1 cellular context compared by ENCODE assay signal in genomic region chr7:79211724-79212123, GRCh38.
A peak's percentile ranks its signal among the peaks of the same experiment; 100 is the strongest.
TF ChIP-seq lines count a peak whose summit lies in the region.

No MANE protein-coding gene starts in this region.

TF ChIP-seq in HepG2, 621 proteins besides CTCF, POLR2A, EP300 and RAD21 (continued from another document):
- TF ChIP-seq, protein P1, sequence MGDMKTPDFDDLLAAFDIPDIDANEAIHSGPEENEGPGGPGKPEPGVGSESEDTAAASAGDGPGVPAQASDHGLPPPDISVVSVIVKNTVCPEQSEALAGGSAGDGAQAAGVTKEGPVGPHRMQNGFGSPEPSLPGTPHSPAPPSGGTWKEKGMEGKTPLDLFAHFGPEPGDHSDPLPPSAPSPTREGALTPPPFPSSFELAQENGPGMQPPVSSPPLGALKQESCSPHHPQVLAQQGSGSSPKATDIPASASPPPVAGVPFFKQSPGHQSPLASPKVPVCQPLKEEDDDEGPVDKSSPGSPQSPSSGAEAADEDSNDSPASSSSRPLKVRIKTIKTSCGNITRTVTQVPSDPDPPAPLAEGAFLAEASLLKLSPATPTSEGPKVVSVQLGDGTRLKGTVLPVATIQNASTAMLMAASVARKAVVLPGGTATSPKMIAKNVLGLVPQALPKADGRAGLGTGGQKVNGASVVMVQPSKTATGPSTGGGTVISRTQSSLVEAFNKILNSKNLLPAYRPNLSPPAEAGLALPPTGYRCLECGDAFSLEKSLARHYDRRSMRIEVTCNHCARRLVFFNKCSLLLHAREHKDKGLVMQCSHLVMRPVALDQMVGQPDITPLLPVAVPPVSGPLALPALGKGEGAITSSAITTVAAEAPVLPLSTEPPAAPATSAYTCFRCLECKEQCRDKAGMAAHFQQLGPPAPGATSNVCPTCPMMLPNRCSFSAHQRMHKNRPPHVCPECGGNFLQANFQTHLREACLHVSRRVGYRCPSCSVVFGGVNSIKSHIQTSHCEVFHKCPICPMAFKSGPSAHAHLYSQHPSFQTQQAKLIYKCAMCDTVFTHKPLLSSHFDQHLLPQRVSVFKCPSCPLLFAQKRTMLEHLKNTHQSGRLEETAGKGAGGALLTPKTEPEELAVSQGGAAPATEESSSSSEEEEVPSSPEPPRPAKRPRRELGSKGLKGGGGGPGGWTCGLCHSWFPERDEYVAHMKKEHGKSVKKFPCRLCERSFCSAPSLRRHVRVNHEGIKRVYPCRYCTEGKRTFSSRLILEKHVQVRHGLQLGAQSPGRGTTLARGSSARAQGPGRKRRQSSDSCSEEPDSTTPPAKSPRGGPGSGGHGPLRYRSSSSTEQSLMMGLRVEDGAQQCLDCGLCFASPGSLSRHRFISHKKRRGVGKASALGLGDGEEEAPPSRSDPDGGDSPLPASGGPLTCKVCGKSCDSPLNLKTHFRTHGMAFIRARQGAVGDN (CRISPR knock-in tag; IDR thresholded peaks at IDR 0.05) = no peak
- TF ChIP-seq KLF9 (CRISPR knock-in tag; IDR thresholded peaks at IDR 0.05; ENCODE audit: low read depth) (no peak), TAF15 (IDR thresholded peaks at IDR 0.05; ENCODE audit: low read depth, low read length, poor library complexity, severe bottlenecking) (no peak), NFYC (CRISPR knock-in tag; IDR thresholded peaks at IDR 0.05) (no peak), SRSF1 (optimal IDR thresholded peaks at IDR 0.05; ENCODE audit: low read depth, low read length) (no peak), ZNF138 (CRISPR knock-in tag; IDR thresholded peaks at IDR 0.05; ENCODE audit: low read depth) (no peak), SRY (CRISPR knock-in tag; IDR thresholded peaks at IDR 0.05) (no peak), ZMYM4 (CRISPR knock-in tag; IDR thresholded peaks at IDR 0.05) (no peak), TP53 (CRISPR knock-in tag; conservative IDR thresholded peaks at IDR 0.05) (no peak), STAT5B (CRISPR knock-in tag; IDR thresholded peaks at IDR 0.05) (no peak), MYNN (CRISPR knock-in tag; IDR thresholded peaks at IDR 0.05; ENCODE audit: low read depth) (no peak), ZFP36 (IDR thresholded peaks at IDR 0.05; ENCODE audit: borderline replicate concordance, low read depth, low read length, partially characterized antibody) (no peak), ZNF614 (CRISPR knock-in tag; IDR thresholded peaks at IDR 0.05; ENCODE audit: borderline replicate concordance) (no peak), YY1 (IDR thresholded peaks at IDR 0.05; ENCODE audit: insufficient read depth, insufficient replicate concordance, low read depth, low read length) (no peak), ZBTB38 (CRISPR knock-in tag; IDR thresholded peaks at IDR 0.05) (no peak), HIVEP1 (CRISPR knock-in tag; IDR thresholded peaks at IDR 0.05) (no peak), POGZ (CRISPR knock-in tag; IDR thresholded peaks at IDR 0.05) (peak; percentile 62), TBP (CRISPR knock-in tag; IDR thresholded peaks at IDR 0.05) (no peak), CENPX (CRISPR knock-in tag; IDR thresholded peaks at IDR 0.05) (no peak)
- TF ChIP-seq, protein P2, sequence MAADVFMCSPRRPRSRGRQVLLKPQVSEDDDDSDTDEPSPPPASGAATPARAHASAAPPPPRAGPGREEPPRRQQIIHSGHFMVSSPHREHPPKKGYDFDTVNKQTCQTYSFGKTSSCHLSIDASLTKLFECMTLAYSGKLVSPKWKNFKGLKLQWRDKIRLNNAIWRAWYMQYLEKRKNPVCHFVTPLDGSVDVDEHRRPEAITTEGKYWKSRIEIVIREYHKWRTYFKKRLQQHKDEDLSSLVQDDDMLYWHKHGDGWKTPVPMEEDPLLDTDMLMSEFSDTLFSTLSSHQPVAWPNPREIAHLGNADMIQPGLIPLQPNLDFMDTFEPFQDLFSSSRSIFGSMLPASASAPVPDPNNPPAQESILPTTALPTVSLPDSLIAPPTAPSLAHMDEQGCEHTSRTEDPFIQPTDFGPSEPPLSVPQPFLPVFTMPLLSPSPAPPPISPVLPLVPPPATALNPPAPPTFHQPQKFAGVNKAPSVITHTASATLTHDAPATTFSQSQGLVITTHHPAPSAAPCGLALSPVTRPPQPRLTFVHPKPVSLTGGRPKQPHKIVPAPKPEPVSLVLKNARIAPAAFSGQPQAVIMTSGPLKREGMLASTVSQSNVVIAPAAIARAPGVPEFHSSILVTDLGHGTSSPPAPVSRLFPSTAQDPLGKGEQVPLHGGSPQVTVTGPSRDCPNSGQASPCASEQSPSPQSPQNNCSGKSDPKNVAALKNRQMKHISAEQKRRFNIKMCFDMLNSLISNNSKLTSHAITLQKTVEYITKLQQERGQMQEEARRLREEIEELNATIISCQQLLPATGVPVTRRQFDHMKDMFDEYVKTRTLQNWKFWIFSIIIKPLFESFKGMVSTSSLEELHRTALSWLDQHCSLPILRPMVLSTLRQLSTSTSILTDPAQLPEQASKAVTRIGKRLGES (CRISPR knock-in tag; IDR thresholded peaks at IDR 0.05; ENCODE audit: borderline replicate concordance) = no peak
- TF ChIP-seq, protein P3, sequence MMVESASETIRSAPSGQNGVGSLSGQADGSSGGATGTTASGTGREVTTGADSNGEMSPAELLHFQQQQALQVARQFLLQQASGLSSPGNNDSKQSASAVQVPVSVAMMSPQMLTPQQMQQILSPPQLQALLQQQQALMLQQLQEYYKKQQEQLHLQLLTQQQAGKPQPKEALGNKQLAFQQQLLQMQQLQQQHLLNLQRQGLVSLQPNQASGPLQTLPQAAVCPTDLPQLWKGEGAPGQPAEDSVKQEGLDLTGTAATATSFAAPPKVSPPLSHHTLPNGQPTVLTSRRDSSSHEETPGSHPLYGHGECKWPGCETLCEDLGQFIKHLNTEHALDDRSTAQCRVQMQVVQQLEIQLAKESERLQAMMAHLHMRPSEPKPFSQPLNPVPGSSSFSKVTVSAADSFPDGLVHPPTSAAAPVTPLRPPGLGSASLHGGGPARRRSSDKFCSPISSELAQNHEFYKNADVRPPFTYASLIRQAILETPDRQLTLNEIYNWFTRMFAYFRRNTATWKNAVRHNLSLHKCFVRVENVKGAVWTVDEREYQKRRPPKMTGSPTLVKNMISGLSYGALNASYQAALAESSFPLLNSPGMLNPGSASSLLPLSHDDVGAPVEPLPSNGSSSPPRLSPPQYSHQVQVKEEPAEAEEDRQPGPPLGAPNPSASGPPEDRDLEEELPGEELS (CRISPR knock-in tag; IDR thresholded peaks at IDR 0.05) = 0 out of 2 replicates have a peak, but pooled peaks have one; percentile 26
- TF ChIP-seq, protein P4, sequence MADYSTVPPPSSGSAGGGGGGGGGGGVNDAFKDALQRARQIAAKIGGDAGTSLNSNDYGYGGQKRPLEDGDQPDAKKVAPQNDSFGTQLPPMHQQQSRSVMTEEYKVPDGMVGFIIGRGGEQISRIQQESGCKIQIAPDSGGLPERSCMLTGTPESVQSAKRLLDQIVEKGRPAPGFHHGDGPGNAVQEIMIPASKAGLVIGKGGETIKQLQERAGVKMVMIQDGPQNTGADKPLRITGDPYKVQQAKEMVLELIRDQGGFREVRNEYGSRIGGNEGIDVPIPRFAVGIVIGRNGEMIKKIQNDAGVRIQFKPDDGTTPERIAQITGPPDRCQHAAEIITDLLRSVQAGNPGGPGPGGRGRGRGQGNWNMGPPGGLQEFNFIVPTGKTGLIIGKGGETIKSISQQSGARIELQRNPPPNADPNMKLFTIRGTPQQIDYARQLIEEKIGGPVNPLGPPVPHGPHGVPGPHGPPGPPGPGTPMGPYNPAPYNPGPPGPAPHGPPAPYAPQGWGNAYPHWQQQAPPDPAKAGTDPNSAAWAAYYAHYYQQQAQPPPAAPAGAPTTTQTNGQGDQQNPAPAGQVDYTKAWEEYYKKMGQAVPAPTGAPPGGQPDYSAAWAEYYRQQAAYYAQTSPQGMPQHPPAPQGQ (CRISPR knock-in tag; IDR thresholded peaks at IDR 0.05; ENCODE audit: borderline replicate concordance) = no peak
- TF ChIP-seq, protein P5, sequence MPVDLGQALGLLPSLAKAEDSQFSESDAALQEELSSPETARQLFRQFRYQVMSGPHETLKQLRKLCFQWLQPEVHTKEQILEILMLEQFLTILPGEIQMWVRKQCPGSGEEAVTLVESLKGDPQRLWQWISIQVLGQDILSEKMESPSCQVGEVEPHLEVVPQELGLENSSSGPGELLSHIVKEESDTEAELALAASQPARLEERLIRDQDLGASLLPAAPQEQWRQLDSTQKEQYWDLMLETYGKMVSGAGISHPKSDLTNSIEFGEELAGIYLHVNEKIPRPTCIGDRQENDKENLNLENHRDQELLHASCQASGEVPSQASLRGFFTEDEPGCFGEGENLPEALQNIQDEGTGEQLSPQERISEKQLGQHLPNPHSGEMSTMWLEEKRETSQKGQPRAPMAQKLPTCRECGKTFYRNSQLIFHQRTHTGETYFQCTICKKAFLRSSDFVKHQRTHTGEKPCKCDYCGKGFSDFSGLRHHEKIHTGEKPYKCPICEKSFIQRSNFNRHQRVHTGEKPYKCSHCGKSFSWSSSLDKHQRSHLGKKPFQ (CRISPR knock-in tag; IDR thresholded peaks at IDR 0.05; ENCODE audit: insufficient replicate concordance) = no peak
TF ChIP-seq in HepG2: peak in this region for 21.
